In genomic region chr6:156953125-156953477, GRCh38 we compare ENCODE assay signal across 2 cellular contexts.
TF ChIP-seq lines count a peak whose summit lies in the region.

No MANE protein-coding gene starts in this region.

TF ChIP-seq in A549, 52 proteins besides CTCF, POLR2A, EP300 and RAD21 (continued from another document):
- TF ChIP-seq PBX3 (IDR thresholded peaks at IDR 0.05) (no peak), E2F6 (IDR thresholded peaks at IDR 0.05; ENCODE audit: borderline replicate concordance, low read depth) (no peak), CBX8 (IDR thresholded peaks at IDR 0.05) (no peak), CHD2 (IDR thresholded peaks at IDR 0.05; ENCODE audit: low read length, partially characterized antibody) (no peak)

TF ChIP-seq in HCT116, 20 proteins besides CTCF, POLR2A, EP300 and RAD21 (continued from another document):
- no peak for TF ChIP-seq SP1 (IDR thresholded peaks at IDR 0.05; ENCODE audit: low read depth)
- no peak for TF ChIP-seq FOSL1 (IDR thresholded peaks at IDR 0.05; ENCODE audit: low read depth)
- TF ChIP-seq ELF1 (IDR thresholded peaks at IDR 0.05; ENCODE audit: borderline replicate concordance, low read depth) = no peak
- no peak for TF ChIP-seq ZBTB33 (IDR thresholded peaks at IDR 0.05; ENCODE audit: extremely low read depth, insufficient replicate concordance, low read length)
- no peak for TF ChIP-seq CEBPB (IDR thresholded peaks at IDR 0.05; ENCODE audit: low read depth)
- TF ChIP-seq ZFX (IDR thresholded peaks at IDR 0.05) = no peak
- no peak for TF ChIP-seq TCF7L2 (IDR thresholded peaks at IDR 0.05; ENCODE audit: borderline replicate concordance, extremely low read depth, insufficient read depth, insufficient read length)
- TF ChIP-seq CBX3 (IDR thresholded peaks at IDR 0.05; ENCODE audit: low read depth) = no peak
- no peak for TF ChIP-seq ZNF274 (IDR thresholded peaks at IDR 0.05; ENCODE audit: low read depth, low read length)
- TF ChIP-seq ATF3 (IDR thresholded peaks at IDR 0.05) = no peak
TF ChIP-seq in HCT116: peak in this region for 0.
